Comparison of ENCODE assay signal across 8 cellular contexts in genomic region chr3:37779289-37780152, GRCh38.
DNase-seq lines count a peak whose midpoint lies in the region; ATAC-seq and TF ChIP-seq lines count a peak whose summit lies in the region.

No MANE protein-coding gene starts in this region.

- no peaks in the 10 kb centered on the region for H3K36me3 ChIP-seq in fibroblast of lung (ENCODE audit: control insufficient read depth, insufficient read depth, low read length)

- peak; percentile 61 for ATAC-seq in GM21723 (IDR thresholded peaks at IDR 0.05; ENCODE audit: unreplicated experiment)
- ATAC-seq in GM21515 (IDR thresholded peaks at IDR 0.05; ENCODE audit: unreplicated experiment), result no peak
- no peak for ATAC-seq in activated T-cell treated with anti-CD3 and anti-CD28 coated beads, Interleukin-2, amount 50 U/mL, for 4 hours

- no peaks in the 10 kb centered on the region for H3K27me3 Mint-ChIP-seq in neural crest cell (ENCODE audit: low read depth)
- no peaks in the 10 kb centered on the region for H3K27me3 Mint-ChIP-seq in activated T-cell treated with anti-CD3 and anti-CD28 coated beads, Interleukin-2, amount 50 U/mL, for 4 hours (ENCODE audit: low read depth)

- H3K9ac ChIP-seq in fibroblast of lung (ENCODE audit: insufficient read depth, low read length), result no peak overlapping the region

- peaks cover 7% of the 10 kb centered on the region for H3K9me3 Mint-ChIP-seq in neural crest cell
- peaks cover 7% of the 10 kb centered on the region for H3K9me3 Mint-ChIP-seq in activated T-cell treated with anti-CD3 and anti-CD28 coated beads, Interleukin-2, amount 50 U/mL, for 4 hours

- H3K4me1 Mint-ChIP-seq in neural crest cell, result peaks cover 5% of the 10 kb centered on the region
- peaks cover 1% of the 10 kb centered on the region for H3K4me1 Mint-ChIP-seq in activated T-cell treated with anti-CD3 and anti-CD28 coated beads, Interleukin-2, amount 50 U/mL, for 4 hours (ENCODE audit: low read depth)

- no peak overlapping the region for H3K4me3 ChIP-seq in fibroblast of lung (replicated peaks in 1 of 4; ENCODE audit: control extremely low read depth in 1 of 4, insufficient read depth in 1 of 4, low read depth in 3 of 4, low read length in 4 of 4)

- H3K4me3 Mint-ChIP-seq in neural crest cell, result no peak overlapping the region
- H3K4me3 Mint-ChIP-seq in activated T-cell treated with anti-CD3 and anti-CD28 coated beads, Interleukin-2, amount 50 U/mL, for 4 hours, result no peak overlapping the region

- H3K36me3 Mint-ChIP-seq in neural crest cell (ENCODE audit: low read depth), result peaks cover 13% of the 10 kb centered on the region
- no peaks in the 10 kb centered on the region for H3K36me3 Mint-ChIP-seq in activated T-cell treated with anti-CD3 and anti-CD28 coated beads, Interleukin-2, amount 50 U/mL, for 4 hours (ENCODE audit: insufficient read depth)

- H3K79me2 ChIP-seq in fibroblast of lung (ENCODE audit: control insufficient read depth, insufficient read depth, low read length), result no peaks in the 10 kb centered on the region

- no peaks in the 10 kb centered on the region for H4K20me1 ChIP-seq in fibroblast of lung (ENCODE audit: control insufficient read depth, extremely low read depth, insufficient read depth, low read length)

- no peaks in the 10 kb centered on the region for H3K9me3 ChIP-seq in fibroblast of lung (ENCODE audit: control insufficient read depth, insufficient read depth, low read depth, low read length)

- H3K27me3 ChIP-seq in fibroblast of lung (ENCODE audit: control insufficient read depth, insufficient read depth, low read length), result peaks cover 16% of the 10 kb centered on the region

- H3K4me2 ChIP-seq in fibroblast of lung (ENCODE audit: extremely low read depth, insufficient read depth, low read length), result no peak overlapping the region

- H2AFZ ChIP-seq in fibroblast of lung (ENCODE audit: low read length), result no peak overlapping the region

- H3K27ac ChIP-seq in fibroblast of lung (ENCODE audit: insufficient read depth, low read length), result no peak overlapping the region

- peak; percentile 36 for DNase-seq in DMS53 treated with DMSO at 0.1 percent for 48 hours (lab: John Stamatoyannopoulos, UW; ENCODE audit: unreplicated experiment)
- DNase-seq in NCI-H1105 (lab: John Stamatoyannopoulos, UW), result peak; percentile 16
- peak; percentile 69 for DNase-seq in SKM-1 treated with dmso at 0.1 percent for 144 hours (lab: John Stamatoyannopoulos, UW; ENCODE audit: unreplicated experiment)
- DNase-seq in fibroblast of lung (ENCODE audit: low read depth in 2 of 2), result peak; percentile 77 to 90
- DNase-seq in neural crest cell (ENCODE audit: low read depth, low spot score), result peak; percentile 38
- DNase-seq in activated T-cell treated with anti-CD3 and anti-CD28 coated beads, Interleukin-2, amount 50 U/mL, for 4 hours, result no peak

- TF ChIP-seq CTCF in fibroblast of lung (conservative IDR thresholded peaks at IDR 0.05 in 1 of 2, IDR thresholded peaks at IDR 0.05 in 1 of 2; ENCODE audit: low read depth in 1 of 2, low read length in 2 of 2) (peak; percentile 88 to 93), neural crest cell (conservative IDR thresholded peaks at IDR 0.05) (peak; percentile 93)

- H3K27ac Mint-ChIP-seq in neural crest cell (ENCODE audit: unreplicated experiment), result no peak overlapping the region

- no peaks in the 10 kb centered on the region for H3K4me1 ChIP-seq in fibroblast of lung (ENCODE audit: control insufficient read depth, extremely low read depth, insufficient read depth, low read length)
